1 cellular context compared by ENCODE assay signal in genomic region chr20:49279677-49280462, GRCh38.
TF ChIP-seq lines count a peak whose summit lies in the region.

No MANE protein-coding gene starts in this region.

TF ChIP-seq in GM23338, 12 proteins besides CTCF, POLR2A, EP300 and RAD21 (continued from another document):
- TF ChIP-seq ZNF462 (CRISPR knock-in tag; IDR thresholded peaks at IDR 0.05) (no peak), EZH2phosphoT487 (IDR thresholded peaks at IDR 0.05; ENCODE audit: unreplicated experiment) (no peak)
